Comparison of ENCODE assay signal across 8 cellular contexts in genomic region chr1:247448107-247448778, GRCh38. TPM values are rescaled to one million over a fixed set of nuclear protein-coding genes. Genes with fewer than 3 reads are reported as not detected.
DNase-seq lines count a peak whose midpoint lies in the region; ATAC-seq, FAIRE-seq and TF ChIP-seq lines count a peak whose summit lies in the region.

No MANE protein-coding gene starts in this region.

- H3K4me1 ChIP-seq in GM12878 (ENCODE audit: control insufficient read depth, insufficient read depth, low read length) (no peaks in the 10 kb centered on the region), rectal smooth muscle tissue (ENCODE audit: control insufficient read depth, insufficient read depth, low read length) (no peaks in the 10 kb centered on the region)

- no peak overlapping the region for H3K4me3 ChIP-seq in GM12878
- peak overlapping the region; percentile 55 for H3K4me3 ChIP-seq in rectal smooth muscle tissue (ENCODE audit: low read length)

- H3K9me3 ChIP-seq in GM12878 (replicated peaks; ENCODE audit: control insufficient read depth, insufficient read depth, low read length) = no peaks in the 10 kb centered on the region; the same call in 2 of the 3 replicates

- H4K20me1 ChIP-seq in GM12878 (ENCODE audit: control insufficient read depth, insufficient read depth) = no peaks in the 10 kb centered on the region

- RAD21 ChIA-PET in GM12878 (lab: Charles Lee; ENCODE audit: unreplicated experiment) = interaction anchor here (0.8 to 2.0 kb wide), 3 partner anchors 38 to 255 kb away, joined by 3 to 10 read pairs (median 4); no protein-coding TSS in a partner anchor

- TF ChIP-seq CTCF in GM12878 (IDR thresholded peaks at IDR 0.05 in 2 of 3, conservative IDR thresholded peaks at IDR 0.05 in 1 of 3; ENCODE audit: control insufficient read depth in 2 of 3, extremely low read depth in 1 of 3, insufficient read depth in 1 of 3, low read depth in 3 of 3, low read length in 3 of 3) (no peak), GM10248 (IDR thresholded peaks at IDR 0.05; ENCODE audit: control extremely low read depth, extremely low read depth, low read depth, missing control alignments) (no peak)

- POLR2A ChIA-PET in GM12878 (lab: Charles Lee) = no interaction called here
- POLR2A ChIA-PET in GM10248 (lab: Yijun Ruan, JAX) = no interaction called here

- CTCF ChIA-PET in GM12878 (lab: Yijun Ruan, JAX) = interaction anchor here (1.4 to 1.7 kb wide), 3 partner anchors 16 to 75 kb away, joined by 3 to 4 read pairs (median 3); no protein-coding TSS in a partner anchor
- CTCF ChIA-PET in GM10248 (lab: Yijun Ruan, JAX) = interaction anchor here (1.0 to 1.4 kb wide), 2 partner anchors 10 to 54 kb away, joined by 3 to 4 read pairs; partner anchors contain the start of gene OR2B11

- no peaks in the 10 kb centered on the region for H3K79me2 ChIP-seq in GM12878 (ENCODE audit: control insufficient read depth, insufficient read depth, low read length)

- in situ Hi-C loops in GM12878 (cut with MboI) = no loop called here

- intact Hi-C loops in GM12878 (cut with micrococcal nuclease; ENCODE audit: unreplicated experiment) = no loop called here

- peak; percentile 38 for DNase-seq in NCI-H510A (lab: John Stamatoyannopoulos, UW)
- DNase-seq in GM12878 (ENCODE audit: low read depth, low spot score) = no peak
- peak; percentile 41 for DNase-seq in iPS DF 4.7 (ENCODE audit: extremely low read depth, low spot score)
- DNase-seq in GM10248 (ENCODE audit: extremely low spot score) = no peak
- no peak for DNase-seq in NCI-H1694 treated with DMSO at 0.1 percent for 48 hours (lab: John Stamatoyannopoulos, UW)
- no peak for DNase-seq in NCI-H187 (lab: John Stamatoyannopoulos, UW)

- H3K27ac ChIP-seq in GM12878 (ENCODE audit: control insufficient read depth, insufficient read depth) (no peak overlapping the region), rectal smooth muscle tissue (ENCODE audit: low read depth, low read length) (peak overlapping the region; percentile 68)

- ATAC-seq in GM18909 (IDR thresholded peaks at IDR 0.05; ENCODE audit: poor library complexity, unreplicated experiment) (peak; percentile 70), GM12878 (no peak)

- no peak for TF ChIP-seq POLR2A in GM12878 (IDR thresholded peaks at IDR 0.05; ENCODE audit: low read depth, low read length)

- TF ChIP-seq RAD21 in GM12878 (IDR thresholded peaks at IDR 0.05; ENCODE audit: insufficient read depth, low read depth, low read length) = no peak

- peak overlapping the region; percentile 24 for H2AFZ ChIP-seq in GM12878 (ENCODE audit: control insufficient read depth, low read depth, low read length)

- SMC1A ChIA-PET in GM12878 (lab: Charles Lee; ENCODE audit: uncharacterized antibody, unreplicated experiment) = interaction anchor here (1.0 to 1.9 kb wide), 5 partner anchors 9 to 23 kb away, joined by 4 to 8 read pairs (median 4); no protein-coding TSS in a partner anchor

- BruUV-seq in GM12878 (replicated peaks; lab: Mats Ljungman, UMichigan) = no TSS peak

- H3K36me3 ChIP-seq in GM12878 (ENCODE audit: control insufficient read depth in 2 of 2, insufficient read depth in 2 of 2, low read length in 1 of 2) (peaks cover 0 to 1% of the 10 kb centered on the region in 2 experiments; a peak in 2 of 4 replicates), rectal smooth muscle tissue (ENCODE audit: control insufficient read depth, insufficient read depth, low read length) (no peaks in the 10 kb centered on the region)

- H3K9ac ChIP-seq in GM12878 (ENCODE audit: control insufficient read depth, insufficient read depth, low read length) = no peak overlapping the region
- peak overlapping the region; percentile 41 for H3K9ac ChIP-seq in rectal smooth muscle tissue (ENCODE audit: low read length)

- H3K4me2 ChIP-seq in GM12878 (ENCODE audit: control insufficient read depth, insufficient read depth) = no peak overlapping the region

- H3K27me3 ChIP-seq in GM12878 (replicated peaks in 1 of 2; ENCODE audit: control insufficient read depth in 2 of 2, insufficient read depth in 2 of 2, low read length in 1 of 2) (no peaks in the 10 kb centered on the region), rectal smooth muscle tissue (ENCODE audit: control insufficient read depth, insufficient read depth, low read length) (no peaks in the 10 kb centered on the region)

- FAIRE-seq in GM12878 (lab: Jason Lieb, UNC) = no peak

- 53% methylated on average over 31 of the region's 31 CpGs for WGBS in GM12878 (ENCODE audit: insufficient coverage, insufficient replicate concordance, low lambda C conversion rate, missing lambda C conversion rate)

- TF ChIP-seq EP300 in GM12878 (IDR thresholded peaks at IDR 0.05; ENCODE audit: borderline replicate concordance in 1 of 2, control insufficient read depth in 1 of 2, low read depth in 2 of 2, low read length in 2 of 2) = no peak

TF ChIP-seq in GM12878, 131 proteins besides CTCF, POLR2A, EP300 and RAD21:
- TF ChIP-seq YY1 (IDR thresholded peaks at IDR 0.05; ENCODE audit: low read depth, low read length) = peak; percentile 91
- TF ChIP-seq SIX5 (IDR thresholded peaks at IDR 0.05; ENCODE audit: low read depth, low read length, severe bottlenecking) = peak; percentile 52
- TF ChIP-seq JUNB (IDR thresholded peaks at IDR 0.05) = no peak

RNA-seq across cellular contexts. Expression of gene OR2B11, which starts 9.7 kb away (rescaled TPM):
- not detected in 2 replicates for total RNA-seq in GM12878 (2013; cell fraction: nucleolus; rRNA removed)
- not detected in 2 replicates for total RNA-seq in GM12878 (2014; rRNA removed)
- not detected in 2 replicates for total RNA-seq in GM12878 (2014; rRNA removed; fragmentation: Illumina TruSeq; extraction: Trizol)
- total RNA-seq in GM12878 (2021) = not detected in 2 replicates
- not detected for polyA plus RNA-seq in GM12878 (2011; ENCODE audit: low read depth)
- polyA plus RNA-seq in GM12878 (2011; rRNA removed) = not detected in 2 replicates
- polyA plus RNA-seq in GM12878 (2011; cell fraction: cytosol; rRNA removed) = not detected in 2 replicates
- not detected in 2 replicates for polyA plus RNA-seq in GM12878 (2011; cell fraction: nucleus; rRNA removed)
- polyA plus RNA-seq in GM12878 (2012) = not detected in 2 replicates
- polyA plus RNA-seq in GM12878 (2014; fragmentation: Illumina TruSeq; extraction: Trizol) = not detected in 2 replicates
- under 1 TPM; 0.02 to 0.08 TPM for polyA plus RNA-seq in GM12878 (2014; fragmentation: Nextera tagmentation; extraction: Ambion mirVana)
- polyA plus RNA-seq in GM12878 (2014; rRNA removed) = 0.01 TPM in 1 of 2 replicates, not detected in the other
- not detected for polyA plus RNA-seq in GM12878 (2016; fragmentation: Nextera tagmentation; extraction: Ambion mirVana)
- not detected in 2 replicates for polyA minus RNA-seq in GM12878 (2011; rRNA and poly(A)+ RNA removed)
- polyA minus RNA-seq in GM12878 (2011; cell fraction: cytosol; rRNA and poly(A)+ RNA removed) = not detected in 2 replicates
- polyA minus RNA-seq in GM12878 (2011; cell fraction: nucleus; rRNA and poly(A)+ RNA removed) = not detected in 2 replicates

RNA-seq across cellular contexts. Expression of gene NLRP3, which starts 32.3 kb away (rescaled TPM):
- total RNA-seq in GM12878 (2013; cell fraction: nucleolus; rRNA removed) = 11.1 and 15.1 TPM in 2 replicates
- 10.4 and 11.6 TPM in 2 replicates for total RNA-seq in GM12878 (2014; rRNA removed)
- total RNA-seq in GM12878 (2014; rRNA removed; fragmentation: Illumina TruSeq; extraction: Trizol) = 9.7 and 9.8 TPM in 2 replicates
- total RNA-seq in GM12878 (2021) = 8.4 and 9.5 TPM in 2 replicates
- 0.12 TPM for polyA plus RNA-seq in GM12878 (2011; ENCODE audit: low read depth)
- 1.8 and 2.4 TPM in 2 replicates for polyA plus RNA-seq in GM12878 (2011; rRNA removed)
- 1.9 and 3.3 TPM in 2 replicates for polyA plus RNA-seq in GM12878 (2011; cell fraction: cytosol; rRNA removed)
- polyA plus RNA-seq in GM12878 (2011; cell fraction: nucleus; rRNA removed) = 1.1 and 2.6 TPM in 2 replicates
- 0.10 and 0.37 TPM in 2 replicates for polyA plus RNA-seq in GM12878 (2012)
- polyA plus RNA-seq in GM12878 (2014; fragmentation: Illumina TruSeq; extraction: Trizol) = 6.5 and 7.8 TPM in 2 replicates
- polyA plus RNA-seq in GM12878 (2014; fragmentation: Nextera tagmentation; extraction: Ambion mirVana) = 1 to 10 TPM; 2.5 to 3.4 TPM
- polyA plus RNA-seq in GM12878 (2014; rRNA removed) = 6.6 and 7.2 TPM in 2 replicates
- polyA plus RNA-seq in GM12878 (2016; fragmentation: Nextera tagmentation; extraction: Ambion mirVana) = 1 to 10 TPM; 2.4 to 3.4 TPM
- polyA minus RNA-seq in GM12878 (2011; rRNA and poly(A)+ RNA removed) = 3.4 and 4.1 TPM in 2 replicates
- 0.67 and 2.0 TPM in 2 replicates for polyA minus RNA-seq in GM12878 (2011; cell fraction: cytosol; rRNA and poly(A)+ RNA removed)
- polyA minus RNA-seq in GM12878 (2011; cell fraction: nucleus; rRNA and poly(A)+ RNA removed) = 0.85 and 2.3 TPM in 2 replicates

Comparison
In these comparisons a context has a peak if more than half of its experiments do, and no peak if none do; other contexts are left out.
1. DNase-seq: peak in NCI-H510A (single experiment) and iPS DF 4.7 (single experiment); none in GM12878 (single experiment), GM10248 (single experiment), NCI-H1694 treated with DMSO at 0.1 percent for 48 hours (single experiment) and NCI-H187 (0 of 2).